Comparison of ENCODE assay signal across 8 cellular contexts in the genomic region with DNA sequence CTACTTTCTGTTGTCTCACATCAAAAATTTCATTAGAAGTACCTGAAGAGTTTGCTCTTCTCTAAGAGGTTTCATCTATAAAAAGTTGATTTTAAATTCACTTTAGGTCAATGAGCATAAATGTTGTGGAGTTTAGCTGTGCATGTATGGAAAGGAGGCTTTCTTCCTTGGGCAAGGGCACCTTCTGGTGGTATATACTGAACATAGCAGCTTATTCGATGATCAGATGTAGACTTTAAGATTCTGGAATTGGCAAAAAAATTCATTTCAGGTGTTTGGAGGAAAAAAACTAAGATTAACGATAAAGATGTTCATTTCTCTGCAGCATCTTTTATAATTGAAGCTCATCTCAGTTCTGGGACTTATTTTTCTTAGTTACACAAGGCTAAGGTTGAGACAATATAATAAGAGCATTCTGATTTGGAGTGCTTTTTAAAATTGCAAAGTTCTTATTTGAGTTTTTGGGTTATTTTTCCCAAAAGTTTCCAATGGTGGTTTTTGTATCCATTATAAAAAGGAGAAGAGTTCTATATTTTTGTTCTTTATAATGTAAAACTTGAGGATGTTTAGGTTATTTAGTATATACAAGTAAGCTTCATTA. TPM values are rescaled to one million over a fixed set of nuclear protein-coding genes. Genes with fewer than 3 reads are reported as not detected.
A peak's percentile ranks its signal among the peaks of the same experiment; 100 is the strongest.
DNase-seq lines count a peak whose midpoint lies in the region; ATAC-seq, FAIRE-seq and TF ChIP-seq lines count a peak whose summit lies in the region.

No MANE protein-coding gene starts in this region.

- H3K9me3 ChIP-seq in astrocyte (ENCODE audit: insufficient read depth, low read depth, low read length) (no peaks in the 10 kb centered on the region), hepatocyte (ENCODE audit: low read depth) (no peaks in the 10 kb centered on the region)

- no peaks in the 10 kb centered on the region for H3K27me3 ChIP-seq in astrocyte (ENCODE audit: insufficient read depth, low read length)
- H3K27me3 ChIP-seq in hepatocyte = no peaks in the 10 kb centered on the region

- no peaks in the 10 kb centered on the region for H3K79me2 ChIP-seq in astrocyte (ENCODE audit: insufficient read depth, low read length)
- H3K79me2 ChIP-seq in hepatocyte = peaks cover 2% of the 10 kb centered on the region

- DNase-seq in SKM-1 (lab: John Stamatoyannopoulos, UW; ENCODE audit: unreplicated experiment) = peak; percentile 2
- no peak for DNase-seq in SKM-1 treated with dmso at 0.1 percent for 144 hours (lab: John Stamatoyannopoulos, UW; ENCODE audit: unreplicated experiment)
- peak; percentile 27 for DNase-seq in NCI-H82 treated with DMSO at 0.1 percent for 48 hours (lab: John Stamatoyannopoulos, UW; ENCODE audit: unreplicated experiment)
- peak; percentile 31 for DNase-seq in astrocyte (ENCODE audit: low read depth)
- peak; percentile 69 for DNase-seq in hepatocyte (ENCODE audit: low spot score)
- no peak for DNase-seq in stimulated activated effector memory CD8-positive, alpha-beta T cell treated with anti-CD3 and anti-CD28 coated beads, Interleukin-12 subunit alpha, Interleukin-12 subunit beta, amount 100 ng/mL, for 72 hours (ENCODE audit: low spot score in 2 of 2)

- peak; percentile 96 for TF ChIP-seq CTCF in astrocyte (IDR thresholded peaks at IDR 0.05; ENCODE audit: insufficient read depth, low read depth, low read length)
- peak; percentile 85 for TF ChIP-seq CTCF in hepatocyte (IDR thresholded peaks at IDR 0.05; ENCODE audit: poor library complexity)

- no peaks in the 10 kb centered on the region for H3K4me1 ChIP-seq in astrocyte (ENCODE audit: insufficient read depth, low read length)
- peaks cover 16% of the 10 kb centered on the region for H3K4me1 ChIP-seq in hepatocyte (ENCODE audit: insufficient read depth)

- ATAC-seq in GM21423 (IDR thresholded peaks at IDR 0.05; ENCODE audit: unreplicated experiment) = peak; percentile 89
- peak; percentile 89 for ATAC-seq in HG03565 (IDR thresholded peaks at IDR 0.05; ENCODE audit: unreplicated experiment)
- ATAC-seq in stimulated activated effector memory CD8-positive, alpha-beta T cell treated with anti-CD3 and anti-CD28 coated beads, Interleukin-12 subunit alpha, Interleukin-12 subunit beta, amount 100 ng/mL, for 72 hours = peak; percentile 76

- no peaks in the 10 kb centered on the region for H3K9me2 ChIP-seq in hepatocyte (replicated peaks; ENCODE audit: insufficient read depth)

- no peak overlapping the region for H3K4me3 Mint-ChIP-seq in astrocyte (ENCODE audit: unreplicated experiment)
- H3K4me3 Mint-ChIP-seq in stimulated activated effector memory CD8-positive, alpha-beta T cell treated with anti-CD3 and anti-CD28 coated beads, Interleukin-12 subunit alpha, Interleukin-12 subunit beta, amount 100 ng/mL, for 72 hours = no peak overlapping the region

- H2AFZ ChIP-seq in astrocyte (ENCODE audit: low read depth, low read length) = no peak overlapping the region
- no peak overlapping the region for H2AFZ ChIP-seq in hepatocyte

- no peaks in the 10 kb centered on the region for H4K20me1 ChIP-seq in astrocyte (ENCODE audit: insufficient read depth, low read length)
- no peaks in the 10 kb centered on the region for H4K20me1 ChIP-seq in hepatocyte (ENCODE audit: insufficient read depth, poor library complexity, severe bottlenecking)

- H3K27me3 Mint-ChIP-seq in astrocyte (ENCODE audit: low read depth, unreplicated experiment) = no peaks in the 10 kb centered on the region

- peak; percentile 47 for FAIRE-seq in astrocyte (lab: Jason Lieb, UNC)

- H3K4me1 Mint-ChIP-seq in astrocyte (ENCODE audit: low read depth, unreplicated experiment) = peaks cover 9% of the 10 kb centered on the region
- no peaks in the 10 kb centered on the region for H3K4me1 Mint-ChIP-seq in stimulated activated effector memory CD8-positive, alpha-beta T cell treated with anti-CD3 and anti-CD28 coated beads, Interleukin-12 subunit alpha, Interleukin-12 subunit beta, amount 100 ng/mL, for 72 hours

- H3K36me3 Mint-ChIP-seq in astrocyte (ENCODE audit: low read depth, unreplicated experiment) = no peaks in the 10 kb centered on the region
- no peaks in the 10 kb centered on the region for H3K36me3 Mint-ChIP-seq in stimulated activated effector memory CD8-positive, alpha-beta T cell treated with anti-CD3 and anti-CD28 coated beads, Interleukin-12 subunit alpha, Interleukin-12 subunit beta, amount 100 ng/mL, for 72 hours

- H3K4me3 ChIP-seq in astrocyte (ENCODE audit: insufficient read depth, low read depth, low read length) (no peak overlapping the region), hepatocyte (no peak overlapping the region)

- no peak overlapping the region for H3K27ac Mint-ChIP-seq in astrocyte (ENCODE audit: unreplicated experiment)
- H3K27ac Mint-ChIP-seq in stimulated activated effector memory CD8-positive, alpha-beta T cell treated with anti-CD3 and anti-CD28 coated beads, Interleukin-12 subunit alpha, Interleukin-12 subunit beta, amount 100 ng/mL, for 72 hours = no peak overlapping the region

- 23% methylated on average over 2 of the region's 2 CpGs for WGBS in hepatocyte (ENCODE audit: low lambda C conversion rate, missing lambda C conversion rate)

- H3K4me2 ChIP-seq in astrocyte (ENCODE audit: low read length) = no peak overlapping the region
- H3K4me2 ChIP-seq in hepatocyte = no peak overlapping the region

- no peak overlapping the region for H3K9ac ChIP-seq in astrocyte (ENCODE audit: low read length)

- no peak overlapping the region for H3K27ac ChIP-seq in astrocyte (ENCODE audit: low read depth, low read length)
- H3K27ac ChIP-seq in hepatocyte = no peak overlapping the region

- H3K9me3 Mint-ChIP-seq in astrocyte (ENCODE audit: unreplicated experiment) = no peaks in the 10 kb centered on the region
- no peaks in the 10 kb centered on the region for H3K9me3 Mint-ChIP-seq in stimulated activated effector memory CD8-positive, alpha-beta T cell treated with anti-CD3 and anti-CD28 coated beads, Interleukin-12 subunit alpha, Interleukin-12 subunit beta, amount 100 ng/mL, for 72 hours

- H3K36me3 ChIP-seq in astrocyte (ENCODE audit: insufficient read depth, low read length) (no peaks in the 10 kb centered on the region), hepatocyte (replicated peaks; ENCODE audit: insufficient read depth, low read depth) (no peaks in the 10 kb centered on the region)

RNA-seq across cellular contexts. Expression of a gene that starts 46.8 kb away (rescaled TPM):
- total RNA-seq in astrocyte = 10.6 and 13.1 TPM in 2 replicates
- 45.4 and 47.1 TPM in 2 replicates for total RNA-seq in hepatocyte
- 12.4 and 15.6 TPM in 2 replicates for polyA plus RNA-seq in hepatocyte

Comparison
In these comparisons a context has a peak if more than half of its experiments do, and no peak if none do; other contexts are left out.
1. DNase-seq: peak in SKM-1 (single experiment), NCI-H82 treated with DMSO at 0.1 percent for 48 hours (single experiment), astrocyte (single experiment) and hepatocyte (single experiment); none in SKM-1 treated with dmso at 0.1 percent for 144 hours (single experiment) and stimulated activated effector memory CD8-positive, alpha-beta T cell treated with anti-CD3 and anti-CD28 coated beads, Interleukin-12 subunit alpha, Interleukin-12 subunit beta, amount 100 ng/mL, for 72 hours (0 of 2).
2. Peak in every context shown above with its lines, with median percentiles within 50 percentile points of each other: ATAC-seq.